Comparison of ENCODE assay signal across 1 cellular context in genomic region chr17:58277107-58277506, GRCh38.
TF ChIP-seq lines count a peak whose summit lies in the region.

No MANE protein-coding gene starts in this region.

TF ChIP-seq in SK-N-SH, 30 proteins besides CTCF, POLR2A, EP300 and RAD21 (continued from another document):
- no peak for TF ChIP-seq ZBTB33 (IDR thresholded peaks at IDR 0.05; ENCODE audit: borderline replicate concordance, low read depth)
- no peak for TF ChIP-seq REST (IDR thresholded peaks at IDR 0.05; ENCODE audit: low read depth, low read length)
- no peak for TF ChIP-seq EZH2phosphoT487 (IDR thresholded peaks at IDR 0.05; ENCODE audit: borderline replicate concordance, low read depth)
- no peak for TF ChIP-seq MAX (IDR thresholded peaks at IDR 0.05; ENCODE audit: low read depth)
- TF ChIP-seq SMC3 (IDR thresholded peaks at IDR 0.05; ENCODE audit: low read depth, low read length), result no peak
- no peak for TF ChIP-seq NRF1 (IDR thresholded peaks at IDR 0.05; ENCODE audit: low read depth, low read length)
- TF ChIP-seq SIN3A (IDR thresholded peaks at IDR 0.05; ENCODE audit: borderline replicate concordance, low read depth, low read length), result no peak
- no peak for TF ChIP-seq PBX3 (IDR thresholded peaks at IDR 0.05)
- TF ChIP-seq RCOR1 (IDR thresholded peaks at IDR 0.05; ENCODE audit: low read length), result no peak
- TF ChIP-seq YY1 (IDR thresholded peaks at IDR 0.05; ENCODE audit: low read depth), result no peak
